In the genomic region with DNA sequence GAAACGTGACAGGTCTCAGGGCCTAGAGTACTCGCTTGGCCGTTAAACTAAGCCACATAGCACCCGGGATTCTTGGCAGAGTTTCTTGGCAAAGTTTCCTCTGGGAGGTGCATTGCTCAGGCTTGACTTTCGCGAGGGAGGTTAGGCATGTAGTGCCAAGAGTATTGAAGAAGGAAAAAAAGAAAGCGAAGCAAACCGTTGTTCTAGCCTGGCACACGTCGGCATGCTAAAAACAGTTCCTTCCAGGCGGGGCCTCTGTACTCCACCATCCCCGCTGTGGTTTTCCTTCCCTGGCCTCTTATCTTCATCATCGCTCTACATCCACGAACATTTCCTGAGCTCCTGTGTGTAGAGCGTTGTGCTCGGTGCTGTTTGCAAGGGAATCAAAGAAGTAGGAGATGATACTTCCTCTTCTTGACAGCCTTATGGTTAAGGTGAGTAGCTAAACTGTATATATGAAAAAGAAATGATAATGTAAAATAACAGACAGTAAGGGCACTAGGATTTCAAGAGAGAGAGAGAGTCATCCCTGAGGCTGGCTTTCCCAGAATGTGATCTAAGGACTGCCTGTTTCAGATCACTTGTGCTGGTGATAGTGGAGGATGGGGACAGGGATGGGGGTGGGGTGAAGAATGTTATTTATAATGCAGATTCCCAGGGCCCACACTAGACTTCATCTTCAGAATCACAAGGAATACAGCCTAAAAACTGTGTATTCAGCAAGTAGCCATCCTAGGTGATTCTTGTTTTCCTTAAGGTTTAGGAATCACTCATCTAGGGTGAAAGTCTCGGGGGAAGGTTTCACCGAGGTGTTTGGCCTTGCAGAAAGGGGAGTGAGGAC, we compare ENCODE assay signal across 1 cellular context.
TF ChIP-seq lines count a peak whose summit lies in the region.

No MANE protein-coding gene starts in this region.

TF ChIP-seq in H1, 55 proteins besides CTCF, POLR2A, EP300 and RAD21 (continued from another document):
- TF ChIP-seq POU5F1 (IDR thresholded peaks at IDR 0.05; ENCODE audit: low read depth, low read length) = no peak
- TF ChIP-seq, protein P1, sequence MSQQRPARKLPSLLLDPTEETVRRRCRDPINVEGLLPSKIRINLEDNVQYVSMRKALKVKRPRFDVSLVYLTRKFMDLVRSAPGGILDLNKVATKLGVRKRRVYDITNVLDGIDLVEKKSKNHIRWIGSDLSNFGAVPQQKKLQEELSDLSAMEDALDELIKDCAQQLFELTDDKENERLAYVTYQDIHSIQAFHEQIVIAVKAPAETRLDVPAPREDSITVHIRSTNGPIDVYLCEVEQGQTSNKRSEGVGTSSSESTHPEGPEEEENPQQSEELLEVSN (IDR thresholded peaks at IDR 0.05) = no peak
- no peak for TF ChIP-seq HDAC6 (IDR thresholded peaks at IDR 0.05; ENCODE audit: low read depth, low read length)
- TF ChIP-seq RFX5 (IDR thresholded peaks at IDR 0.05; ENCODE audit: borderline replicate concordance, low read depth, low read length) = no peak
- TF ChIP-seq RNF2 (IDR thresholded peaks at IDR 0.05; ENCODE audit: borderline replicate concordance, low read depth, low read length, missing control alignments, poor library complexity, severe bottlenecking) = no peak
- TF ChIP-seq PHF8 (conservative IDR thresholded peaks at IDR 0.05; ENCODE audit: low read depth, low read length) = no peak
- no peak for TF ChIP-seq NRF1 (IDR thresholded peaks at IDR 0.05; ENCODE audit: low read depth, low read length)
